Comparison of ENCODE assay signal across 8 cellular contexts in genomic region chr12:110266980-110267620, GRCh38. TPM values are rescaled to one million over a fixed set of nuclear protein-coding genes. Genes with fewer than 3 reads are reported as not detected.
DNase-seq lines count a peak whose midpoint lies in the region; ATAC-seq, FAIRE-seq and TF ChIP-seq lines count a peak whose summit lies in the region.

No MANE protein-coding gene starts in this region.

- dilution Hi-C loops in endothelial cell of umbilical vein (cut with MboI; ENCODE audit: extremely low pct_ligation_motif_present, low sequenced_read_pairs), result no loop called here

- no peak overlapping the region for H2AFZ ChIP-seq in endothelial cell of umbilical vein (ENCODE audit: low read depth, low read length)

- ATAC-seq in psoas muscle (peak; percentile 31 to 42 (median 38)), HG03354 (IDR thresholded peaks at IDR 0.05; ENCODE audit: poor library complexity, severe bottlenecking, unreplicated experiment) (no peak), GM18867 (IDR thresholded peaks at IDR 0.05; ENCODE audit: unreplicated experiment) (no peak)

- POLR2A ChIA-PET in endothelial cell of umbilical vein (lab: Charles Lee), result no interaction called here

- no peak overlapping the region for H3K9ac ChIP-seq in endothelial cell of umbilical vein (replicated peaks; ENCODE audit: extremely low read depth, insufficient read depth, low read length)

- H3K9me3 ChIP-seq in endothelial cell of umbilical vein (replicated peaks; ENCODE audit: control insufficient read depth, insufficient read depth, low read length), result no peaks in the 10 kb centered on the region
- H3K9me3 ChIP-seq in psoas muscle, result no peaks in the 10 kb centered on the region
- H3K9me3 ChIP-seq in small intestine (ENCODE audit: control insufficient read depth, low read depth), result no peaks in the 10 kb centered on the region

- TF ChIP-seq POLR2A in endothelial cell of umbilical vein (IDR thresholded peaks at IDR 0.05; ENCODE audit: low read depth, low read length), result no peak

- FAIRE-seq in endothelial cell of umbilical vein (lab: Jason Lieb, UNC) (no peak), small intestine (lab: Jason Lieb, UNC) (no peak)

- H3K4me1 ChIP-seq in endothelial cell of umbilical vein (ENCODE audit: control insufficient read depth, extremely low read depth, insufficient read depth, low read length) (peaks cover 11% of the 10 kb centered on the region), psoas muscle (peaks cover 46% of the 10 kb centered on the region), small intestine (ENCODE audit: control insufficient read depth in 2 of 2, insufficient read depth in 1 of 2, low read depth in 1 of 2, low read length in 1 of 2) (peaks cover 3 to 10% of the 10 kb centered on the region in 2 donors)

- CTCF ChIA-PET in endothelial cell of umbilical vein (lab: Charles Lee), result interaction anchor here (1.0 to 1.5 kb wide), 2 partner anchors 18 to 87 kb away, joined by 3 to 4 read pairs; no protein-coding TSS in a partner anchor

- H3K36me3 ChIP-seq in endothelial cell of umbilical vein (ENCODE audit: control insufficient read depth in 2 of 2, extremely low read depth in 1 of 2, insufficient read depth in 2 of 2, low read length in 2 of 2) (no peaks in the 10 kb centered on the region), psoas muscle (ENCODE audit: insufficient read depth in 1 of 2, low read depth in 1 of 2) (no peaks in the 10 kb centered on the region), small intestine (ENCODE audit: control insufficient read depth in 2 of 2, insufficient read depth in 2 of 2, low read length in 2 of 2) (no peaks in the 10 kb centered on the region)

- intact Hi-C loops in endothelial cell of umbilical vein (cut with micrococcal nuclease), result no loop called here
- intact Hi-C loops in psoas muscle (cut with DNase I), result no loop called here

- no peaks in the 10 kb centered on the region for H3K9me1 ChIP-seq in endothelial cell of umbilical vein (replicated peaks; ENCODE audit: control insufficient read depth, extremely low read depth, insufficient read depth, low read length)

- TF ChIP-seq CTCF in endothelial cell of umbilical vein (IDR thresholded peaks at IDR 0.05; ENCODE audit: extremely low read depth in 1 of 2, insufficient read depth in 1 of 2, low read depth in 1 of 2, low read length in 2 of 2) (no peak), psoas muscle (IDR thresholded peaks at IDR 0.05) (no peak)

- 6 to 7% (median 6%) methylated on average over 9 of the region's 9 CpGs for WGBS in psoas muscle, 3 donors
- 15 to 29% (median 25%) methylated on average over 9 of the region's 9 CpGs for WGBS in small intestine, 3 donors

- no peaks in the 10 kb centered on the region for H3K27me3 ChIP-seq in endothelial cell of umbilical vein (ENCODE audit: control insufficient read depth in 2 of 2, insufficient read depth in 2 of 2, low read length in 2 of 2)
- no peaks in the 10 kb centered on the region for H3K27me3 ChIP-seq in psoas muscle (ENCODE audit: insufficient read depth in 3 of 3, low read length in 2 of 3)
- no peaks in the 10 kb centered on the region for H3K27me3 ChIP-seq in small intestine (ENCODE audit: control insufficient read depth in 2 of 2, insufficient read depth in 2 of 2, low read length in 2 of 2)

- H3K4me3 ChIP-seq in endothelial cell of umbilical vein (replicated peaks in 1 of 3; ENCODE audit: insufficient read depth in 1 of 3, low read depth in 1 of 3, low read length in 3 of 3) (no peak overlapping the region), psoas muscle (no peak overlapping the region), small intestine (ENCODE audit: low read depth in 1 of 2, low read length in 2 of 2) (no peak overlapping the region)

- H3K27ac ChIP-seq in endothelial cell of umbilical vein (ENCODE audit: insufficient read depth, low read depth, low read length), result no peak overlapping the region
- peak overlapping the region; percentile 48 for H3K27ac ChIP-seq in psoas muscle
- H3K27ac ChIP-seq in small intestine (ENCODE audit: low read depth in 1 of 2, low read length in 1 of 2), result peak overlapping the region in 1 of 2 donors; percentile 81

- no peak overlapping the region for H3K4me2 ChIP-seq in endothelial cell of umbilical vein (ENCODE audit: insufficient read depth, low read length)

- BruUV-seq in endothelial cell of umbilical vein (replicated peaks; lab: Mats Ljungman, UMichigan), result no TSS peak

- H3K79me2 ChIP-seq in endothelial cell of umbilical vein (ENCODE audit: control insufficient read depth, insufficient read depth, low read length), result no peaks in the 10 kb centered on the region

- DNase-seq in EH (ENCODE audit: low read depth) (peak; percentile 92), NCI-H345 (lab: John Stamatoyannopoulos, UW) (peak; percentile 75), endothelial cell of umbilical vein (ENCODE audit: low read depth, low spot score) (peak; percentile 75), psoas muscle (no peak), small intestine (no peak), HuH-7.5 (ENCODE audit: low spot score) (no peak)

- no peaks in the 10 kb centered on the region for H4K20me1 ChIP-seq in endothelial cell of umbilical vein (replicated peaks; ENCODE audit: control insufficient read depth, extremely low read depth, insufficient read depth, low read length)

TF ChIP-seq in endothelial cell of umbilical vein, 7 proteins besides CTCF, POLR2A, EP300 and RAD21:
- no peak for TF ChIP-seq POLR2AphosphoS5 (IDR thresholded peaks at IDR 0.05; ENCODE audit: insufficient read depth, low read depth, low read length)
- TF ChIP-seq FOS (IDR thresholded peaks at IDR 0.05; ENCODE audit: borderline replicate concordance, insufficient read depth, low read length), result no peak
- no peak for TF ChIP-seq MAX (IDR thresholded peaks at IDR 0.05; ENCODE audit: insufficient read depth, insufficient read length)
- TF ChIP-seq JUN (IDR thresholded peaks at IDR 0.05; ENCODE audit: borderline replicate concordance, insufficient read depth, insufficient read length, low read depth), result no peak
- no peak for TF ChIP-seq EZH2 (IDR thresholded peaks at IDR 0.05; ENCODE audit: borderline replicate concordance, low read depth, low read length, severe bottlenecking)
- no peak for TF ChIP-seq GATA2 (IDR thresholded peaks at IDR 0.05; ENCODE audit: insufficient read depth, insufficient read length, low read depth, low read length)

RNA-seq across cellular contexts. Expression of gene ATP2A2, which starts 13.9 kb away (rescaled TPM):
- total RNA-seq in endothelial cell of umbilical vein (230 and 239 TPM in 2 replicates), psoas muscle (1,000 to 10,000 TPM; 1,152 to 2,814 (median 1,810) TPM)
- polyA plus RNA-seq in endothelial cell of umbilical vein (94.4 and 102 TPM in 2 replicates), psoas muscle (1,000 to 10,000 TPM in 2 of 3 donors, 100 to 1,000 TPM in 1; 691 to 1,378 (median 1,014) TPM), small intestine (100 to 1,000 TPM in 1 of 3 donors, 10 to 100 TPM in 2; 14.8 to 100 (median 21.9) TPM)
- polyA plus RNA-seq in endothelial cell of umbilical vein (2011; cell fraction: cytosol; rRNA removed), result 72.8 and 79.1 TPM in 2 replicates
- polyA plus RNA-seq in endothelial cell of umbilical vein (2011; cell fraction: nucleus; rRNA removed), result 242 and 247 TPM in 2 replicates
- polyA plus RNA-seq in endothelial cell of umbilical vein (2012), result 170 and 217 TPM in 2 replicates
- 219 and 227 TPM in 2 replicates for polyA minus RNA-seq in endothelial cell of umbilical vein
- polyA minus RNA-seq in endothelial cell of umbilical vein (2011; cell fraction: cytosol; rRNA and poly(A)+ RNA removed), result 74.0 TPM
- polyA minus RNA-seq in endothelial cell of umbilical vein (2011; cell fraction: nucleus; rRNA and poly(A)+ RNA removed), result 144 and 187 TPM in 2 replicates

Comparison
In these comparisons a context has a peak if more than half of its experiments do, and no peak if none do; other contexts are left out.
1. DNase-seq: peak in EH (single experiment), NCI-H345 (single experiment) and endothelial cell of umbilical vein (single experiment); none in psoas muscle (0 of 2), small intestine (single experiment) and HuH-7.5 (single experiment).
2. ATAC-seq: peak in psoas muscle (4 of 4); none in HG03354 (single experiment) and GM18867 (single experiment).